ENCODE assay signal across 8 cellular contexts in the genomic region with DNA sequence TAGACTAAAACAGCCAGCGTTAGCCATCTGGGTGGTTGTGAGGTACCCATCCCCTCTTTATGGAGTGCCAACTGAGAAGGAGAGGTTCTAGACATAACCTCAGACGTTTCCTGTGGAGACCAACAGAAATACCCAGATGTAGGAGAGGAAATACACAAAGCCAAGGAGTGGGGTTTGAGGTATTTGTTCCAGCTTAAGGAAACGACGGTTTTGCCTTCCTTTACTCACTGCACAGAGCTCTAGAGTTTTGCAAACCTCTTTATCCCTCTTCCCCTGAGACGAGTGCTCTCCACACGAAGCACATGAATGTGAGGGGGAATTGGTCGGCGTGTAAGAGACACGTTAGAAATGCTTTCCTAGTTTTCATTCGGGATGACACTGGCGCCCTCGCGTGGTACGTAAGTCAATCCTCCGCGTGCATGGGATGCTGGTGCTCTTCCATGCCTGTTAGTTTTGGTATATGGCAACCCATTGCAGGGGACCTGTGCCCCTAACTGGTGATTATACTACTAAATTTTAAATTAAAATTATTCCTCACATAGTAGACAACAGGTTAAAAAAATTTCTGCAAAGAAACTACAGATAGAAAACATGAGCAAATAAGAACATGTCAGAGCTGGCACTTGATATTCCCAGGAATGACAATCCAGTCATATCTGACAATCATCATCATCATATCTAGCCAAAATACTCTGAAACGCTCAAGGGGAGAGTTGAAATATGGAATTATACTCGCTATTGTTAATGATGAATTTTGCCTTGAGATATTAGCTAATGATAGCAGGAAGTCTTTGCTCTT.
A peak's percentile ranks its signal among the peaks of the same experiment; 100 is the strongest.
DNase-seq lines count a peak whose midpoint lies in the region; ATAC-seq and TF ChIP-seq lines count a peak whose summit lies in the region.

No MANE protein-coding gene starts in this region.

- peaks cover 12 to 17% of the 10 kb centered on the region in 2 donors for H3K27me3 Mint-ChIP-seq in natural killer cell treated with Interleukin-12 subunit alpha and Interleukin-12 subunit beta and Interleukin-15 and Interleukin-18, amount 100 ng/mL, for 72 hours

- no peaks in the 10 kb centered on the region for H3K36me3 Mint-ChIP-seq in natural killer cell treated with Interleukin-12 subunit alpha and Interleukin-12 subunit beta and Interleukin-15 and Interleukin-18, amount 100 ng/mL, for 72 hours

- no peak overlapping the region for H3K27ac Mint-ChIP-seq in natural killer cell treated with Interleukin-12 subunit alpha and Interleukin-12 subunit beta and Interleukin-15 and Interleukin-18, amount 100 ng/mL, for 72 hours

- no peaks in the 10 kb centered on the region for H3K36me3 ChIP-seq in tibial artery

- no peaks in the 10 kb centered on the region for H3K9me3 ChIP-seq in tibial artery

- intact Hi-C loops in tibial artery (cut with DNase I; ENCODE audit: low total_unique reads) = no loop called here

- H3K27me3 ChIP-seq in tibial artery = no peaks in the 10 kb centered on the region

- TF ChIP-seq CTCF in NB4 (IDR thresholded peaks at IDR 0.05; ENCODE audit: low read depth, low read length) = peak; percentile 81
- peak; percentile 45 to 71 for TF ChIP-seq CTCF in tibial artery (IDR thresholded peaks at IDR 0.05)

- H3K9me3 Mint-ChIP-seq in natural killer cell treated with Interleukin-12 subunit alpha and Interleukin-12 subunit beta and Interleukin-15 and Interleukin-18, amount 100 ng/mL, for 72 hours = no peaks in the 10 kb centered on the region

- peaks cover 0 to 9% of the 10 kb centered on the region in 2 donors for H3K4me1 Mint-ChIP-seq in natural killer cell treated with Interleukin-12 subunit alpha and Interleukin-12 subunit beta and Interleukin-15 and Interleukin-18, amount 100 ng/mL, for 72 hours (ENCODE audit: low read depth in 2 of 2)

- H3K4me3 ChIP-seq in NB4 (ENCODE audit: low read depth, low read length) (peak overlapping the region; percentile 27), tibial artery (peak overlapping the region in 1 of 2 donors; percentile 8)

- no peak overlapping the region for H3K27ac ChIP-seq in tibial artery

- peak; percentile 53 for ATAC-seq in GM21360 (IDR thresholded peaks at IDR 0.05; ENCODE audit: unreplicated experiment)
- peak in 1 of 2 donors; percentile 41 for ATAC-seq in natural killer cell treated with Interleukin-12 subunit alpha and Interleukin-12 subunit beta and Interleukin-15 and Interleukin-18, amount 100 ng/mL, for 72 hours

- TF ChIP-seq POLR2A in NB4 (IDR thresholded peaks at IDR 0.05; ENCODE audit: extremely low read depth, insufficient read length) = no peak

- H3K4me1 ChIP-seq in tibial artery = peaks cover 0 to 19% (median 2%) of the 10 kb centered on the region in 4 donors

- H3K4me3 Mint-ChIP-seq in natural killer cell treated with Interleukin-12 subunit alpha and Interleukin-12 subunit beta and Interleukin-15 and Interleukin-18, amount 100 ng/mL, for 72 hours = peak overlapping the region; percentile 55

- DNase-seq in COLO668 (lab: John Stamatoyannopoulos, UW; ENCODE audit: unreplicated experiment) = peak; percentile 21
- peak; percentile 81 for DNase-seq in NB4 (ENCODE audit: low read depth)
- DNase-seq in activated CD8-positive, alpha-beta memory T cell treated with anti-CD3 and anti-CD28 coated beads, Interleukin-2, amount 50 U/mL, for 48 hours = peak; percentile 64
- DNase-seq in fibroblast of gingiva (ENCODE audit: low read depth) = peak; percentile 70
- no peak for DNase-seq in natural killer cell treated with Interleukin-12 subunit alpha and Interleukin-12 subunit beta and Interleukin-15 and Interleukin-18, amount 100 ng/mL, for 72 hours (ENCODE audit: low spot score)
- DNase-seq in tibial artery = peak; percentile 57 to 75
- DNase-seq in middle frontal gyrus (ENCODE audit: extremely low spot score, low spot score) = no peak

Comparison
In these comparisons a context has a peak if more than half of its experiments do, and no peak if none do; other contexts are left out.
1. DNase-seq: peak in COLO668 (single experiment), NB4 (single experiment), activated CD8-positive, alpha-beta memory T cell treated with anti-CD3 and anti-CD28 coated beads, Interleukin-2, amount 50 U/mL, for 48 hours (single experiment), fibroblast of gingiva (single experiment) and tibial artery (2 of 2); none in natural killer cell treated with Interleukin-12 subunit alpha and Interleukin-12 subunit beta and Interleukin-15 and Interleukin-18, amount 100 ng/mL, for 72 hours (single experiment) and middle frontal gyrus (single experiment).